In genomic region chr1:7177438-7178126, GRCh38 we compare ENCODE assay signal across 19 cellular contexts.
DNase-seq lines count a peak whose midpoint lies in the region; ATAC-seq, FAIRE-seq and TF ChIP-seq lines count a peak whose summit lies in the region.
"Had no signal": no experiment of that assay in that cellular context is flagged by ENCODE, and none has a peak within 500 bp of the region (broad histone marks: within the 10 kb centered on the region; RNA-seq: fewer than 3 reads in every experiment).

No MANE protein-coding gene starts in this region.

- no peaks in the 10 kb centered on the region for H3K9me1 ChIP-seq in IMR-90 (ENCODE audit: insufficient read depth, low read length)

- TF ChIP-seq CTCF in IMR-90 (conservative IDR thresholded peaks at IDR 0.05; ENCODE audit: low read depth, low read length) (no peak), astrocyte (IDR thresholded peaks at IDR 0.05; ENCODE audit: insufficient read depth, low read depth, low read length) (no peak), sigmoid colon (IDR thresholded peaks at IDR 0.05) (no peak), ascending aorta (IDR thresholded peaks at IDR 0.05) (no peak)

- in situ Hi-C loops in IMR-90 (cut with MboI; ENCODE audit: low sequenced_read_pairs) = no loop called here

- no TSS peak for BruUV-seq in IMR-90 (replicated peaks; lab: Mats Ljungman, UMichigan)

- peak overlapping the region; percentile 11 for H2AFZ ChIP-seq in IMR-90 (replicated peaks; ENCODE audit: low read length, poor library complexity)
- no peak overlapping the region for H2AFZ ChIP-seq in astrocyte (ENCODE audit: low read depth, low read length)
- H2AFZ ChIP-seq: PC-9 had no signal

- TF ChIP-seq EP300 in sigmoid colon (IDR thresholded peaks at IDR 0.05) = no peak

- H3K4ac ChIP-seq in IMR-90 (ENCODE audit: low read depth, low read length) = no peak overlapping the region

- H4K91ac ChIP-seq in IMR-90 (ENCODE audit: insufficient read depth, low read depth, low read length) = no peak overlapping the region

- H3K18ac ChIP-seq in IMR-90 (ENCODE audit: low read depth, low read length) = no peak overlapping the region

- CTCF ChIA-PET in IMR-90 (lab: Yijun Ruan, JAX) = no interaction called here

- H3K4me3 ChIP-seq in IMR-90 (ENCODE audit: insufficient read depth, low read depth, low read length) (no peak overlapping the region), astrocyte (ENCODE audit: insufficient read depth, low read depth, low read length) (no peak overlapping the region), sigmoid colon (no peak overlapping the region), ascending aorta (no peak overlapping the region)
- H3K4me3 ChIP-seq: PC-9, SK-N-MC had no signal

- H3K4me3 Mint-ChIP-seq in astrocyte (ENCODE audit: unreplicated experiment) = no peak overlapping the region

- no peaks in the 10 kb centered on the region for H3K36me3 ChIP-seq in IMR-90 (ENCODE audit: control insufficient read depth, insufficient read depth, low read length)
- H3K36me3 ChIP-seq in astrocyte (ENCODE audit: insufficient read depth, low read length) = no peaks in the 10 kb centered on the region
- no peaks in the 10 kb centered on the region for H3K36me3 ChIP-seq in sigmoid colon
- no peaks in the 10 kb centered on the region for H3K36me3 ChIP-seq in ascending aorta

- WGBS in IMR-90 (ENCODE audit: extremely low coverage in 2 of 2, insufficient read length in 1 of 2), 2 experiments = 64% methylated on average over 4 of the region's 9 CpGs; no CpG with 5 or more reads in 1 of the 2 experiments
- 73% methylated on average over 9 of the region's 9 CpGs for WGBS in sigmoid colon, 2 donors

- no peaks in the 10 kb centered on the region for H3K79me1 ChIP-seq in IMR-90 (ENCODE audit: low read depth in 1 of 2, low read length in 2 of 2)

- H2BK20ac ChIP-seq in IMR-90 (ENCODE audit: low read depth, low read length) = no peak overlapping the region

- no peak overlapping the region for H2AK5ac ChIP-seq in IMR-90 (ENCODE audit: low read depth, low read length)

- no peak overlapping the region for H2BK120ac ChIP-seq in IMR-90 (ENCODE audit: low read depth, low read length)

- no peak overlapping the region for H2AK9ac ChIP-seq in IMR-90 (replicated peaks; ENCODE audit: low read depth, low read length, poor library complexity)

- H3K9ac ChIP-seq in IMR-90 (ENCODE audit: low read depth, low read length) (no peak overlapping the region), astrocyte (ENCODE audit: low read length) (no peak overlapping the region)

- H3K27me3 Mint-ChIP-seq in astrocyte (ENCODE audit: low read depth, unreplicated experiment) = peaks cover 22% of the 10 kb centered on the region

- ATAC-seq in IMR-90 (ENCODE audit: low read depth) = no peak
- ATAC-seq in GM19023 (IDR thresholded peaks at IDR 0.05; ENCODE audit: unreplicated experiment) = no peak

- intact Hi-C loops in IMR-90 (cut with micrococcal nuclease) (no loop called here), sigmoid colon (cut with DNase I) (no loop called here), ascending aorta (cut with DNase I) (no loop called here)

- H3K4me2 ChIP-seq in IMR-90 (ENCODE audit: low read depth, low read length) (no peak overlapping the region), astrocyte (ENCODE audit: low read length) (no peak overlapping the region)
- H3K4me2 ChIP-seq: PC-9 had no signal

- H3K4me1 Mint-ChIP-seq in astrocyte (ENCODE audit: low read depth, unreplicated experiment) = no peaks in the 10 kb centered on the region
- H3K4me1 Mint-ChIP-seq: IgD-negative memory B cell had no signal

- H2BK5ac ChIP-seq in IMR-90 (ENCODE audit: low read depth, low read length, poor library complexity, severe bottlenecking) = no peak overlapping the region

- no peak overlapping the region for H4K8ac ChIP-seq in IMR-90 (ENCODE audit: low read depth in 2 of 2, low read length in 2 of 2)

- H3K27me3 ChIP-seq in IMR-90 (ENCODE audit: control insufficient read depth, insufficient read depth, low read length) = peaks cover 15% of the 10 kb centered on the region
- no peaks in the 10 kb centered on the region for H3K27me3 ChIP-seq in astrocyte (ENCODE audit: insufficient read depth, low read length)
- H3K27me3 ChIP-seq in sigmoid colon = peaks cover 0 to 28% (median 0%) of the 10 kb centered on the region in 3 donors
- no peaks in the 10 kb centered on the region for H3K27me3 ChIP-seq in ascending aorta

- no peaks in the 10 kb centered on the region for H4K20me1 ChIP-seq in IMR-90 (ENCODE audit: insufficient read depth, low read length)
- H4K20me1 ChIP-seq in astrocyte (ENCODE audit: insufficient read depth, low read length) = no peaks in the 10 kb centered on the region

- H3K9me3 Mint-ChIP-seq in astrocyte (ENCODE audit: unreplicated experiment) = peaks cover 9% of the 10 kb centered on the region

- H3K27ac Mint-ChIP-seq in astrocyte (ENCODE audit: unreplicated experiment) = peak overlapping the region; percentile 41
- H3K27ac Mint-ChIP-seq: IgD-negative memory B cell had no signal

- H3K9me3 ChIP-seq in IMR-90 (ENCODE audit: control insufficient read depth, insufficient read depth, low read length) (peaks cover 10% of the 10 kb centered on the region), astrocyte (ENCODE audit: insufficient read depth, low read depth, low read length) (peaks cover 9% of the 10 kb centered on the region), sigmoid colon (peaks cover 0 to 7% (median 3%) of the 10 kb centered on the region in 4 donors), ascending aorta (peaks cover 0 to 10% of the 10 kb centered on the region in 2 donors)

- no peak overlapping the region for H3K56ac ChIP-seq in IMR-90 (ENCODE audit: extremely low read depth, insufficient read depth, low read length)

- no peaks in the 10 kb centered on the region for H3K4me1 ChIP-seq in IMR-90 (ENCODE audit: control insufficient read depth, insufficient read depth, low read length)
- no peaks in the 10 kb centered on the region for H3K4me1 ChIP-seq in astrocyte (ENCODE audit: insufficient read depth, low read length)
- H3K4me1 ChIP-seq in sigmoid colon = no peaks in the 10 kb centered on the region
- no peaks in the 10 kb centered on the region for H3K4me1 ChIP-seq in ascending aorta

- dilution Hi-C loops in IMR-90 (cut with HindIII; ENCODE audit: low sequenced_read_pairs, unreplicated experiment) = no loop called here

- DNase-seq in COLO829 (ENCODE audit: low spot score) (peak; percentile 47), IMR-90 (no peak), astrocyte (ENCODE audit: low read depth) (no peak), left kidney (ENCODE audit: low read depth, low spot score) (peak; percentile 72), NCI-H1048 (lab: John Stamatoyannopoulos, UW) (no peak), sigmoid colon (no peak), ascending aorta (ENCODE audit: low spot score in 2 of 2) (no peak)
- DNase-seq: DMS79, GOT3, MV-4-11, NCI-H146, NCI-H2107, NCI-H748 treated with DMSO at 0.1 percent for 48 hours, PC-9 had no signal

- no peak overlapping the region for H2BK15ac ChIP-seq in IMR-90 (ENCODE audit: low read depth, low read length)

- POLR2A ChIA-PET in IMR-90 (lab: Charles Lee; ENCODE audit: unreplicated experiment) = no interaction called here

- no peak overlapping the region for H3K23ac ChIP-seq in IMR-90 (ENCODE audit: low read depth, low read length)

- TF ChIP-seq POLR2A in IMR-90 (IDR thresholded peaks at IDR 0.05; ENCODE audit: low read depth, low read length) = no peak
- no peak for TF ChIP-seq POLR2A in sigmoid colon (IDR thresholded peaks at IDR 0.05)

- no peak for FAIRE-seq in astrocyte (lab: Jason Lieb, UNC)
- FAIRE-seq: G401.6, GM12892 had no signal

- TF ChIP-seq RAD21 in IMR-90 (IDR thresholded peaks at IDR 0.05; ENCODE audit: low read length) = no peak

- H3K36me3 Mint-ChIP-seq in astrocyte (ENCODE audit: low read depth, unreplicated experiment) = no peaks in the 10 kb centered on the region

- H3K27ac ChIP-seq in IMR-90 (ENCODE audit: insufficient read depth, low read length) = no peak overlapping the region
- H3K27ac ChIP-seq in astrocyte (ENCODE audit: low read depth, low read length) = no peak overlapping the region
- no peak overlapping the region for H3K27ac ChIP-seq in sigmoid colon
- no peak overlapping the region for H3K27ac ChIP-seq in ascending aorta
- H3K27ac ChIP-seq: PC-9, SK-N-MC had no signal

- H3K79me2 ChIP-seq in astrocyte (ENCODE audit: insufficient read depth, low read length) = no peaks in the 10 kb centered on the region

- no peak overlapping the region for H4K5ac ChIP-seq in IMR-90 (ENCODE audit: low read depth, low read length)

- H3K14ac ChIP-seq in IMR-90 (replicated peaks; ENCODE audit: low read depth, low read length) = no peak overlapping the region

TF ChIP-seq in IMR-90, 13 proteins besides CTCF, POLR2A, EP300 and RAD21 (continues in another document):
- TF ChIP-seq FOS (IDR thresholded peaks at IDR 0.05; ENCODE audit: low read depth, low read length) = no peak
- TF ChIP-seq, protein P1, sequence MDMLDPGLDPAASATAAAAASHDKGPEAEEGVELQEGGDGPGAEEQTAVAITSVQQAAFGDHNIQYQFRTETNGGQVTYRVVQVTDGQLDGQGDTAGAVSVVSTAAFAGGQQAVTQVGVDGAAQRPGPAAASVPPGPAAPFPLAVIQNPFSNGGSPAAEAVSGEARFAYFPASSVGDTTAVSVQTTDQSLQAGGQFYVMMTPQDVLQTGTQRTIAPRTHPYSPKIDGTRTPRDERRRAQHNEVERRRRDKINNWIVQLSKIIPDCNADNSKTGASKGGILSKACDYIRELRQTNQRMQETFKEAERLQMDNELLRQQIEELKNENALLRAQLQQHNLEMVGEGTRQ (IDR thresholded peaks at IDR 0.05; ENCODE audit: low read depth, low read length) = no peak
- no peak for TF ChIP-seq NFE2L2 (IDR thresholded peaks at IDR 0.05; ENCODE audit: low read depth, low read length)
- no peak for TF ChIP-seq MAZ (IDR thresholded peaks at IDR 0.05; ENCODE audit: borderline replicate concordance, low read depth, low read length)
- no peak for TF ChIP-seq MXI1 (IDR thresholded peaks at IDR 0.05; ENCODE audit: borderline replicate concordance, low read depth, low read length)
- no peak for TF ChIP-seq BHLHE40 (IDR thresholded peaks at IDR 0.05; ENCODE audit: low read depth, low read length)
- TF ChIP-seq ELK1 (IDR thresholded peaks at IDR 0.05; ENCODE audit: borderline replicate concordance, low read depth, low read length) = no peak
- TF ChIP-seq MAFK (IDR thresholded peaks at IDR 0.05; ENCODE audit: low read depth, low read length) = no peak
- no peak for TF ChIP-seq RCOR1 (IDR thresholded peaks at IDR 0.05; ENCODE audit: insufficient replicate concordance, low read length)
- no peak for TF ChIP-seq CEBPB (IDR thresholded peaks at IDR 0.05; ENCODE audit: low read depth, low read length)
- no peak for TF ChIP-seq CHD1 (IDR thresholded peaks at IDR 0.05; ENCODE audit: low read depth, low read length)

Comparison
In these comparisons a context has a peak if more than half of its experiments do, and no peak if none do; other contexts are left out.
1. DNase-seq: peak in COLO829 (single experiment) and left kidney (single experiment); none in IMR-90 (single experiment), astrocyte (single experiment), NCI-H1048 (single experiment), sigmoid colon (single experiment) and ascending aorta (0 of 2).